ENCODE assay signal across 8 cellular contexts in the genomic region with DNA sequence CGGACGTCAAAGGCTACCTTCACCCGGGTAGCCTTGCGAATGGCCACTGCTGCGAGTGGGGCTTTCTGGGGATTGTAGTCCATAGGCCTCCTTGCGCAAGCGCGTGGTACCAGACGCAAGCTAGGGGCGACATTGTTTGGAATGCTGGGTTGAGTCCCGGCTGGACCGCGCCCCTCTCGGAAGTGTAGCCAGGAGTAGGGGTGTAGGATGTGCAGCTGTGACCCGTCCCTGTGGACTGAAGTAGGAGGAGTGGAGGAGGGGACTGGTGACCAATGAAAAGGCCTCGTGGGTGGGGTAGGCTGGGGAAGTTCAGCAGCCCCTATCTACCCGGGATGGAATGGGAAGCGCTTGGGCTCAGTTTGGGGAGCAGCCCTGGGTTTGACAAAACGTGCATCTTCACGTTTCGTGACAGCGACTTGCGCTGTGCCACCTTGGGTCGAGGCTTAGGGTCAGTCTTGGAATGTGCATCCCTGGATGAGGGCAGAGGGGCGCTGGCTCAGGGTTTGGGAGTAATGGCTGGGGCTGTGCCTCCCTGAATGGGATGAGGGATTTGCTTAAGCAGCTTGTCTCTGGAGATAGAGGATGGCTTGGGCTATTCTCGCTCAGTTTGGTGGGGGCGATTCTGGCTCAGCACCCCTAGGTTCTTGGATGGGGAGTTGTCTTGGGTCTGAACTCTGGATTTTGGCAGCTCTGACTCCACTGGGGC.
A peak's percentile ranks its signal among the peaks of the same experiment; 100 is the strongest.
DNase-seq lines count a peak whose midpoint lies in the region; FAIRE-seq and TF ChIP-seq lines count a peak whose summit lies in the region.
"Not testable (repeated sequence)": the region's sequence is repeated elsewhere in the genome, so short reads cannot be mapped to it uniquely, and the experiment has no call there.

No MANE protein-coding gene starts in this region.

- H2AFZ ChIP-seq in H9 (ENCODE audit: low read length) (peak overlapping the region; percentile 27), SK-N-SH (ENCODE audit: low read depth) (0 out of 2 replicates have a peak overlapping the region, but pooled peaks have one; percentile 83), neural cell (ENCODE audit: low read depth, low read length) (peak overlapping the region; percentile 33)

- not testable (repeated sequence) for H2BK120ac ChIP-seq in H9 (ENCODE audit: low read depth, low read length, poor library complexity, severe bottlenecking)

- not testable (repeated sequence) for H3K9me2 ChIP-seq in SK-N-SH; neural cell (ENCODE audit: insufficient read depth, low read length)

- H2BK20ac ChIP-seq in H9 (ENCODE audit: low read depth, low read length, poor library complexity, severe bottlenecking), result not testable (repeated sequence)

- DNase-seq in AG09319 (ENCODE audit: extremely low read depth, low read depth), result peak; percentile 10
- peak; percentile 96 for DNase-seq in H9
- peak; percentile 79 for DNase-seq in SK-N-SH
- peak; percentile 33 for DNase-seq in bronchial epithelial cell (ENCODE audit: low read depth)
- peak; percentile 47 for DNase-seq in fibroblast of villous mesenchyme (ENCODE audit: low read depth)
- peak; percentile 86 for DNase-seq in inferior parietal cortex (ENCODE audit: extremely low spot score)
- peak; percentile 13 for DNase-seq in smooth muscle cell of the brain vasculature (ENCODE audit: low read depth, low spot score)

- H3K9me3 ChIP-seq in H9 (ENCODE audit: control insufficient read depth, low read depth, low read length); SK-N-SH; neural cell (ENCODE audit: low read length): not testable (repeated sequence)

- H3K4me2 ChIP-seq in H9 (ENCODE audit: insufficient read depth, insufficient read length, low read length), result peak overlapping the region; percentile 35
- peak overlapping the region; percentile 66 for H3K4me2 ChIP-seq in SK-N-SH
- not testable (repeated sequence) for H3K4me2 ChIP-seq in neural cell (ENCODE audit: low read length)

- not testable (repeated sequence) for H4K91ac ChIP-seq in H9 (ENCODE audit: insufficient read length, low read depth, low read length)

- H3K56ac ChIP-seq in H9 (ENCODE audit: insufficient read length, low read depth, low read length), result not testable (repeated sequence)

- not testable (repeated sequence) for H2AK5ac ChIP-seq in H9 (ENCODE audit: insufficient read length, low read length)

- H3K4me3 ChIP-seq in SK-N-SH (ENCODE audit: low read depth in 2 of 2, low read length in 1 of 2), result peak overlapping the region; percentile 50 to 57
- peak overlapping the region; percentile 19 for H3K4me3 ChIP-seq in bronchial epithelial cell (ENCODE audit: low read depth, low read length)
- peak overlapping the region; percentile 27 for H3K4me3 ChIP-seq in fibroblast of villous mesenchyme (ENCODE audit: low read depth, low read length)
- H3K4me3 ChIP-seq in neural cell (ENCODE audit: low read length), result peak overlapping the region; percentile 60

- not testable (repeated sequence) for H4K5ac ChIP-seq in H9 (ENCODE audit: insufficient read length, low read depth, low read length)

- CTCF ChIA-PET in SK-N-SH (lab: Yijun Ruan, JAX), result not testable (repeated sequence)

- FAIRE-seq in bronchial epithelial cell (lab: Jason Lieb, UNC), result not testable (repeated sequence)

- not testable (repeated sequence) for TF ChIP-seq EP300 in SK-N-SH (IDR thresholded peaks at IDR 0.05; ENCODE audit: borderline replicate concordance in 1 of 2, low read depth in 1 of 2, low read length in 1 of 2); neural cell (conservative IDR thresholded peaks at IDR 0.05; ENCODE audit: poor library complexity, severe bottlenecking)

- not testable (repeated sequence) for H2BK12ac ChIP-seq in H9 (ENCODE audit: insufficient read length, low read depth, low read length)

- not testable (repeated sequence) for H3K18ac ChIP-seq in H9 (ENCODE audit: insufficient read length, low read depth, low read length)

- peak overlapping the region; percentile 83 to 92 for H3K4me3 Mint-ChIP-seq in H9

- H3K27me3 ChIP-seq in H9 (ENCODE audit: insufficient read depth, low read length); SK-N-SH (ENCODE audit: insufficient read depth); bronchial epithelial cell (ENCODE audit: control insufficient read depth, insufficient read depth, low read length); neural cell (ENCODE audit: insufficient read depth, low read depth, low read length): not testable (repeated sequence)

- H3K27ac Mint-ChIP-seq in H9, result peak overlapping the region in 2 of 3 experiments; percentile 28 to 54; a peak in 3 of 7 replicates

- not testable (repeated sequence) for H3K23ac ChIP-seq in H9 (ENCODE audit: insufficient read length, low read depth, low read length)

- WGBS in H9 (ENCODE audit: extremely low coverage, insufficient read length, low lambda C conversion rate), result no CpG with 5 or more reads among the region's 27 CpGs
- 5% methylated on average over 21 of the region's 27 CpGs for WGBS in SK-N-SH (ENCODE audit: low lambda C conversion rate)

- not testable (repeated sequence) for H4K8ac ChIP-seq in H9 (replicated peaks; ENCODE audit: insufficient read length, low read depth, low read length)

- POLR2A ChIA-PET in SK-N-SH (lab: Yijun Ruan, JAX), result not testable (repeated sequence)

- H2BK15ac ChIP-seq in H9 (ENCODE audit: low read depth, low read length), result not testable (repeated sequence)

- not testable (repeated sequence) for H3K14ac ChIP-seq in H9 (ENCODE audit: insufficient read depth, low read length)

- H4K20me1 ChIP-seq in H9 (ENCODE audit: control insufficient read depth, insufficient read depth, insufficient read length); SK-N-SH (ENCODE audit: insufficient read depth); neural cell (ENCODE audit: insufficient read depth): not testable (repeated sequence)

- H3K4me1 ChIP-seq in H9 (ENCODE audit: insufficient read depth, low read length); SK-N-SH (ENCODE audit: control insufficient read depth in 1 of 2, insufficient read depth in 2 of 2, low read depth in 1 of 2, low read length in 1 of 2): not testable (repeated sequence)

- not testable (repeated sequence) for H3K9me3 Mint-ChIP-seq in H9

- H3K36me3 ChIP-seq in SK-N-SH (replicated peaks in 1 of 2; ENCODE audit: control insufficient read depth in 1 of 2, insufficient read depth in 2 of 2, low read length in 1 of 2); bronchial epithelial cell (ENCODE audit: control insufficient read depth, insufficient read depth, low read length); neural cell (ENCODE audit: insufficient read depth, low read length): not testable (repeated sequence)

- H2BK5ac ChIP-seq in H9 (ENCODE audit: insufficient read length, low read length), result not testable (repeated sequence)

- not testable (repeated sequence) for H3K27me3 Mint-ChIP-seq in H9 (ENCODE audit: low read depth)

- H3T11ph ChIP-seq in H9 (ENCODE audit: low read length), result not testable (repeated sequence)

- not testable (repeated sequence) for H3K9ac ChIP-seq in H9 (ENCODE audit: extremely low read depth, insufficient read length, low read length); SK-N-SH
- peak overlapping the region; percentile 26 for H3K9ac ChIP-seq in neural cell (ENCODE audit: low read length)

- not testable (repeated sequence) for H3K23me2 ChIP-seq in H9 (ENCODE audit: insufficient read length, low read depth, low read length, poor library complexity, severe bottlenecking)

- H3K4ac ChIP-seq in H9 (ENCODE audit: low read depth, low read length), result not testable (repeated sequence)

- not testable (repeated sequence) for TF ChIP-seq RAD21 in SK-N-SH (IDR thresholded peaks at IDR 0.05; ENCODE audit: low read length); neural cell (conservative IDR thresholded peaks at IDR 0.05)

- H3K36me3 Mint-ChIP-seq in H9 (ENCODE audit: insufficient read depth in 1 of 3, low read depth in 3 of 3), result not testable (repeated sequence)

- not testable (repeated sequence) for H3K79me2 ChIP-seq in H9 (ENCODE audit: insufficient read depth, low read length); SK-N-SH (ENCODE audit: insufficient read depth); neural cell (replicated peaks; ENCODE audit: insufficient read depth, low read length)

- H3K27ac ChIP-seq in H9 (ENCODE audit: insufficient read length, low read depth, low read length); SK-N-SH (ENCODE audit: low read depth in 2 of 2, low read length in 1 of 2); neural cell (ENCODE audit: low read length): not testable (repeated sequence)

- TF ChIP-seq CTCF in AG09319 (IDR thresholded peaks at IDR 0.05; ENCODE audit: low read depth, low read length); SK-N-SH (IDR thresholded peaks at IDR 0.05); bronchial epithelial cell (IDR thresholded peaks at IDR 0.05; ENCODE audit: insufficient read depth, low read length, severe bottlenecking); neural cell (IDR thresholded peaks at IDR 0.05; ENCODE audit: poor library complexity, severe bottlenecking): not testable (repeated sequence)
- TF ChIP-seq CTCF in H9 (conservative IDR thresholded peaks at IDR 0.05) (peak; percentile 32; the same call in 2 of the 3 replicates), fibroblast of villous mesenchyme (IDR thresholded peaks at IDR 0.05; ENCODE audit: insufficient read depth, low read depth, low read length) (peak; percentile 2)

- not testable (repeated sequence) for H3F3A ChIP-seq in SK-N-SH (replicated peaks; ENCODE audit: insufficient read depth); neural cell (ENCODE audit: insufficient read depth, low read length, poor library complexity, severe bottlenecking)

- H3K4me1 Mint-ChIP-seq in H9, result not testable (repeated sequence)

- H3K79me1 ChIP-seq in H9 (ENCODE audit: insufficient read depth, low read depth, low read length, poor library complexity, severe bottlenecking), result not testable (repeated sequence)

TF ChIP-seq in SK-N-SH, 30 proteins besides CTCF, POLR2A, EP300 and RAD21 (continues in another document):
- TF ChIP-seq YY1 (IDR thresholded peaks at IDR 0.05; ENCODE audit: low read depth), result peak; percentile 61; the same call in 1 of the 2 replicates

Comparison
In these comparisons a context has a peak if more than half of its experiments do, and no peak if none do; other contexts are left out.
1. DNase-seq: peak in every context shown above with its lines; median percentile 96 in H9; 86 in inferior parietal cortex; 79 in SK-N-SH; 47 in fibroblast of villous mesenchyme; 33 in bronchial epithelial cell; 13 in smooth muscle cell of the brain vasculature; 10 in AG09319.
2. H2AFZ ChIP-seq: peak in every context shown above with its lines; median percentile 83 in SK-N-SH; 33 in neural cell; 27 in H9.